Comparison of ENCODE assay signal across 12 cellular contexts in the genomic region with DNA sequence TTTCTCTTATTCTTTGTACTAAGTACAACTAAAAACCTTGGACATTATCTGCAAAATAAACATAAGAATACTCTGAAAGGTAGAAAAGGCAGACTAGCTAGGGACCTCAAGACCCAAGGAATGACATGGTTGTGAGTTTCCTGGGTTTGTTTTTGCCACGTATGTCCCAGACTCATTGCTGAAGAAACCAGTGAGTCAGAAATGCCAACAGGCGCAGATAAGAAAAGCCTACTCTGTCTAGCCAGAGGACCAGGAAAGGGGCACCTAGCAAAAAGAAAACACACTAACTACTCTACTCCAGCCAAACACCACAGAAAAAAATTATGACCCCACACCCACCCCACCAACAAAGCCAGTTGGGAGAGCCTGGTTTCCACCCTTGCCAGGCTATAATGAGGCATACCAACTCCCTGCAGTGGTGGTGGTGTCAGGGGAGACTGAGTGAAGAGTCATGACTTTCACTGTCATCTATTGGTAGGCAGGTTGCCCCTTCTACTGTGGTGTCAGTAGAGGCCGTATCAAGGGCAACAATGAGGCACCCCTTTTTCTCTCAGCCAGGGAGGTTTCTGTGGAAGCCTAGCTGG. TPM values are rescaled to one million over a fixed set of nuclear protein-coding genes. Genes with fewer than 3 reads are reported as not detected.
DNase-seq lines count a peak whose midpoint lies in the region; ATAC-seq and TF ChIP-seq lines count a peak whose summit lies in the region.
"Had no signal": no experiment of that assay in that cellular context is flagged by ENCODE, and none has a peak within 500 bp of the region (broad histone marks: within the 10 kb centered on the region; RNA-seq: fewer than 3 reads in every experiment).

No MANE protein-coding gene starts in this region.

- H3K27me3 ChIP-seq in thoracic aorta (replicated peaks; ENCODE audit: insufficient read depth) = no peaks in the 10 kb centered on the region
- H3K27me3 ChIP-seq in effector memory CD4-positive, alpha-beta T cell (replicated peaks; ENCODE audit: control insufficient read depth, insufficient read depth, low read length, poor library complexity, severe bottlenecking) = no peaks in the 10 kb centered on the region

- no peaks in the 10 kb centered on the region for H3K9me3 ChIP-seq in thoracic aorta
- no peaks in the 10 kb centered on the region for H3K9me3 ChIP-seq in effector memory CD4-positive, alpha-beta T cell (ENCODE audit: control insufficient read depth, low read length)

- TF ChIP-seq CTCF in natural killer cell (IDR thresholded peaks at IDR 0.05) (no peak), thoracic aorta (IDR thresholded peaks at IDR 0.05) (no peak)

- H3K4me3 ChIP-seq in thoracic aorta = no peak overlapping the region
- H3K4me3 ChIP-seq in effector memory CD4-positive, alpha-beta T cell (ENCODE audit: insufficient read depth, low read depth, low read length, poor library complexity, severe bottlenecking) = no peak overlapping the region

- H3K27ac Mint-ChIP-seq in natural killer cell treated with Interleukin-12 subunit alpha and Interleukin-12 subunit beta and Interleukin-15 and Interleukin-18, amount 100 ng/mL, for 72 hours = peak overlapping the region; percentile 8 to 74
- no peak overlapping the region for H3K27ac Mint-ChIP-seq in natural killer cell
- peak overlapping the region; percentile 65 for H3K27ac Mint-ChIP-seq in activated naive CD8-positive, alpha-beta T cell treated with anti-CD3 and anti-CD28 coated beads for 36 hours

- peak in 1 of 2 donors; percentile 61 for ATAC-seq in natural killer cell treated with Interleukin-12 subunit alpha and Interleukin-12 subunit beta and Interleukin-15 and Interleukin-18, amount 100 ng/mL, for 72 hours
- ATAC-seq in natural killer cell (no peak), thoracic aorta (ENCODE audit: insufficient number of reproducible peaks, low FRiP score, low read depth) (peak; percentile 79), HG03521 (IDR thresholded peaks at IDR 0.05; ENCODE audit: unreplicated experiment) (no peak)

- peaks cover 15 to 21% of the 10 kb centered on the region in 2 donors for H3K4me1 Mint-ChIP-seq in natural killer cell treated with Interleukin-12 subunit alpha and Interleukin-12 subunit beta and Interleukin-15 and Interleukin-18, amount 100 ng/mL, for 72 hours (ENCODE audit: low read depth in 2 of 2)
- peaks cover 0 to 10% of the 10 kb centered on the region in 2 donors for H3K4me1 Mint-ChIP-seq in natural killer cell
- peaks cover 40% of the 10 kb centered on the region for H3K4me1 Mint-ChIP-seq in activated naive CD8-positive, alpha-beta T cell treated with anti-CD3 and anti-CD28 coated beads for 36 hours
- H3K4me1 Mint-ChIP-seq: brain had no signal

- no peaks in the 10 kb centered on the region for H3K9me3 Mint-ChIP-seq in natural killer cell treated with Interleukin-12 subunit alpha and Interleukin-12 subunit beta and Interleukin-15 and Interleukin-18, amount 100 ng/mL, for 72 hours
- no peaks in the 10 kb centered on the region for H3K9me3 Mint-ChIP-seq in natural killer cell
- peaks cover 6% of the 10 kb centered on the region for H3K9me3 Mint-ChIP-seq in activated naive CD8-positive, alpha-beta T cell treated with anti-CD3 and anti-CD28 coated beads for 36 hours

- intact Hi-C loops in natural killer cell (cut with micrococcal nuclease) = no loop called here

- no peak overlapping the region for H3K4me3 Mint-ChIP-seq in natural killer cell treated with Interleukin-12 subunit alpha and Interleukin-12 subunit beta and Interleukin-15 and Interleukin-18, amount 100 ng/mL, for 72 hours
- no peak overlapping the region for H3K4me3 Mint-ChIP-seq in natural killer cell
- H3K4me3 Mint-ChIP-seq in activated naive CD8-positive, alpha-beta T cell treated with anti-CD3 and anti-CD28 coated beads for 36 hours = no peak overlapping the region
- H3K4me3 Mint-ChIP-seq: brain had no signal

- peaks cover 15% of the 10 kb centered on the region for H3K36me3 Mint-ChIP-seq in natural killer cell treated with Interleukin-12 subunit alpha and Interleukin-12 subunit beta and Interleukin-15 and Interleukin-18, amount 100 ng/mL, for 72 hours
- no peaks in the 10 kb centered on the region for H3K36me3 Mint-ChIP-seq in natural killer cell
- peaks cover 40% of the 10 kb centered on the region for H3K36me3 Mint-ChIP-seq in activated naive CD8-positive, alpha-beta T cell treated with anti-CD3 and anti-CD28 coated beads for 36 hours

- DNase-seq in natural killer cell treated with Interleukin-12 subunit alpha and Interleukin-12 subunit beta and Interleukin-15 and Interleukin-18, amount 100 ng/mL, for 72 hours (ENCODE audit: low spot score) = no peak
- DNase-seq in natural killer cell (no peak), glomerular visceral epithelial cell (ENCODE audit: extremely low spot score) (peak; percentile 30), thoracic aorta (ENCODE audit: low spot score) (no peak), NCI-H82 treated with DMSO at 0.1 percent for 48 hours (lab: John Stamatoyannopoulos, UW; ENCODE audit: unreplicated experiment) (no peak)
- DNase-seq in activated naive CD8-positive, alpha-beta T cell treated with anti-CD3 and anti-CD28 coated beads for 36 hours = no peak
- no peak for DNase-seq in effector memory CD4-positive, alpha-beta T cell
- DNase-seq: kidney, nucleus accumbens had no signal

- H3K27me3 Mint-ChIP-seq in natural killer cell treated with Interleukin-12 subunit alpha and Interleukin-12 subunit beta and Interleukin-15 and Interleukin-18, amount 100 ng/mL, for 72 hours = peaks cover 0 to 2% of the 10 kb centered on the region in 2 donors
- no peaks in the 10 kb centered on the region for H3K27me3 Mint-ChIP-seq in natural killer cell (ENCODE audit: low read depth in 2 of 2)
- H3K27me3 Mint-ChIP-seq in activated naive CD8-positive, alpha-beta T cell treated with anti-CD3 and anti-CD28 coated beads for 36 hours = no peaks in the 10 kb centered on the region

- H3K4me1 ChIP-seq in thoracic aorta (ENCODE audit: control insufficient read depth in 1 of 2, low read depth in 2 of 2) = peaks cover 0 to 21% of the 10 kb centered on the region in 2 donors
- no peaks in the 10 kb centered on the region for H3K4me1 ChIP-seq in effector memory CD4-positive, alpha-beta T cell (ENCODE audit: control insufficient read depth, insufficient read depth, low read length, poor library complexity, severe bottlenecking)

- H3K27ac ChIP-seq in thoracic aorta = peak overlapping the region; percentile 81 to 85
- H3K27ac ChIP-seq in effector memory CD4-positive, alpha-beta T cell (ENCODE audit: insufficient read depth, low read length, poor library complexity, severe bottlenecking) = no peak overlapping the region
- H3K27ac ChIP-seq: C4-2B had no signal

- peaks cover 2% of the 10 kb centered on the region for H3K36me3 ChIP-seq in thoracic aorta
- peaks cover 7% of the 10 kb centered on the region for H3K36me3 ChIP-seq in effector memory CD4-positive, alpha-beta T cell (ENCODE audit: control insufficient read depth, insufficient read depth, low read length)

RNA-seq across cellular contexts. Expression of a gene that starts 10.9 kb away (rescaled TPM):
- 10 to 100 TPM; 32.1 to 37.1 TPM for total RNA-seq in natural killer cell treated with Interleukin-12 subunit alpha and Interleukin-12 subunit beta and Interleukin-15 and Interleukin-18, amount 100 ng/mL, for 72 hours
- total RNA-seq in natural killer cell (10 to 100 TPM; 43.0 to 45.1 (median 43.1) TPM), thoracic aorta (10 to 100 TPM; 26.5 to 31.5 TPM)
- 10 to 100 TPM; 39.8 to 41.4 TPM for total RNA-seq in activated naive CD8-positive, alpha-beta T cell treated with anti-CD3 and anti-CD28 coated beads for 36 hours

Comparison
In these comparisons a context has a peak if more than half of its experiments do, and no peak if none do; other contexts are left out.
1. H3K27ac Mint-ChIP-seq: peak in natural killer cell treated with Interleukin-12 subunit alpha and Interleukin-12 subunit beta and Interleukin-15 and Interleukin-18, amount 100 ng/mL, for 72 hours (2 of 2) and activated naive CD8-positive, alpha-beta T cell treated with anti-CD3 and anti-CD28 coated beads for 36 hours (single experiment); none in natural killer cell (0 of 2).